ENCODE assay signal across 20 cellular contexts in genomic region chr22:47601666-47602065, GRCh38.
A peak's percentile ranks its signal among the peaks of the same experiment; 100 is the strongest.
DNase-seq lines count a peak whose midpoint lies in the region; ATAC-seq and TF ChIP-seq lines count a peak whose summit lies in the region.
"Had no signal": no experiment of that assay in that cellular context is flagged by ENCODE, and none has a peak within 500 bp of the region (broad histone marks: within the 10 kb centered on the region; RNA-seq: fewer than 3 reads in every experiment).

No MANE protein-coding gene starts in this region.

- H3K9me3 ChIP-seq in endodermal cell (ENCODE audit: control insufficient read depth, low read length) (peaks cover 15% of the 10 kb centered on the region), spleen (peaks cover 0 to 7% (median 0%) of the 10 kb centered on the region in 8 donors)

- TF ChIP-seq CTCF in endodermal cell (conservative IDR thresholded peaks at IDR 0.05), result no peak
- no peak for TF ChIP-seq CTCF in spleen (IDR thresholded peaks at IDR 0.05 in 8 of 11, conservative IDR thresholded peaks at IDR 0.05 in 3 of 11)

- peak; percentile 3 for DNase-seq in activated CD8-positive, alpha-beta memory T cell treated with anti-CD3 and anti-CD28 coated beads, Interleukin-2, amount 50 U/mL, for 48 hours
- no peak for DNase-seq in activated CD8-positive, alpha-beta memory T cell treated with anti-CD3 and anti-CD28 coated beads, Interleukin-2, amount 10 ng/mL, durations not matched to agents 7 days and 5 days
- peak; percentile 9 for DNase-seq in endodermal cell
- DNase-seq in spleen, result peak; percentile 11
- peak; percentile 9 for DNase-seq in ureter (ENCODE audit: low spot score)
- no peak for DNase-seq in cerebellar cortex (ENCODE audit: low spot score)
- no peak for DNase-seq in substantia nigra (lab: John Stamatoyannopoulos, UW)
- DNase-seq: CD4-positive, CD25-positive, alpha-beta regulatory T cell; DMS153; DND-41; NCI-H1048; NCI-H1417; NCI-H1694; NCI-H2029 treated with DMSO at 0.1 percent for 48 hours; NCI-H446 treated with DMSO at 0.1 percent for 48 hours; NCI-H526; NCI-H82; RPMI8226; SHP77 had no signal

- no peak overlapping the region for H3K27ac ChIP-seq in endodermal cell (ENCODE audit: low read depth, low read length)
- H3K27ac ChIP-seq in spleen, result no peak overlapping the region
- H3K27ac ChIP-seq in substantia nigra (ENCODE audit: low read depth, low read length, poor library complexity, severe bottlenecking), result no peak overlapping the region
- H3K27ac ChIP-seq: BLaER1 had no signal

- H3K4me1 ChIP-seq in endodermal cell (ENCODE audit: control insufficient read depth, insufficient read depth, low read length) (no peaks in the 10 kb centered on the region), spleen (no peaks in the 10 kb centered on the region)
- H3K4me1 ChIP-seq: BLaER1 had no signal

- H3K4me1 Mint-ChIP-seq in activated CD8-positive, alpha-beta memory T cell treated with anti-CD3 and anti-CD28 coated beads, Interleukin-2, amount 10 ng/mL, durations not matched to agents 7 days and 5 days, result no peaks in the 10 kb centered on the region
- no peaks in the 10 kb centered on the region for H3K4me1 Mint-ChIP-seq in endodermal cell
- H3K4me1 Mint-ChIP-seq: CD4-positive, CD25-positive, alpha-beta regulatory T cell had no signal

- TF ChIP-seq POLR2A in spleen (IDR thresholded peaks at IDR 0.05), result no peak

- H3K36me3 Mint-ChIP-seq in activated CD8-positive, alpha-beta memory T cell treated with anti-CD3 and anti-CD28 coated beads, Interleukin-2, amount 10 ng/mL, durations not matched to agents 7 days and 5 days, result no peaks in the 10 kb centered on the region
- peaks cover 1% of the 10 kb centered on the region for H3K36me3 Mint-ChIP-seq in endodermal cell (ENCODE audit: low read depth)
- H3K36me3 Mint-ChIP-seq: CD4-positive, CD25-positive, alpha-beta regulatory T cell had no signal

- H3K36me3 ChIP-seq in endodermal cell (ENCODE audit: control insufficient read depth, insufficient read depth, low read length) (no peaks in the 10 kb centered on the region), spleen (no peaks in the 10 kb centered on the region)
- H3K36me3 ChIP-seq: BLaER1 had no signal

- intact Hi-C loops in spleen (cut with DNase I; ENCODE audit: low total_unique reads), result no loop called here

- H3K4me3 Mint-ChIP-seq in activated CD8-positive, alpha-beta memory T cell treated with anti-CD3 and anti-CD28 coated beads, Interleukin-2, amount 10 ng/mL, durations not matched to agents 7 days and 5 days, result no peak overlapping the region
- no peak overlapping the region for H3K4me3 Mint-ChIP-seq in endodermal cell
- H3K4me3 Mint-ChIP-seq: CD4-positive, CD25-positive, alpha-beta regulatory T cell had no signal

- no peak overlapping the region for H3K9ac ChIP-seq in endodermal cell (ENCODE audit: extremely low read depth, low read length, poor library complexity, severe bottlenecking)
- H3K9ac ChIP-seq: BLaER1 had no signal

- H3K9me3 Mint-ChIP-seq in activated CD8-positive, alpha-beta memory T cell treated with anti-CD3 and anti-CD28 coated beads, Interleukin-2, amount 10 ng/mL, durations not matched to agents 7 days and 5 days (ENCODE audit: low read depth), result no peaks in the 10 kb centered on the region
- peaks cover 80% of the 10 kb centered on the region for H3K9me3 Mint-ChIP-seq in endodermal cell

- no peak overlapping the region for H3K4me3 ChIP-seq in endodermal cell (ENCODE audit: low read length)
- no peak overlapping the region for H3K4me3 ChIP-seq in spleen
- H3K4me3 ChIP-seq: BLaER1 had no signal

- WGBS in endodermal cell (ENCODE audit: insufficient coverage in 1 of 2, insufficient read length in 1 of 2), 2 experiments, result 84 to 92% methylated on average over 8 to 10 of the region's 10 CpGs
- WGBS in spleen, 5 donors, result 72 to 79% (median 75%) methylated on average over 10 of the region's 10 CpGs

- H3K27me3 ChIP-seq in endodermal cell (ENCODE audit: control insufficient read depth, insufficient read depth, low read length, poor library complexity, severe bottlenecking) (no peaks in the 10 kb centered on the region), spleen (replicated peaks in 1 of 7) (peaks cover 0 to 39% (median 0%) of the 10 kb centered on the region in 7 donors)
- H3K27me3 ChIP-seq: BLaER1 had no signal

- no peaks in the 10 kb centered on the region for H3K27me3 Mint-ChIP-seq in activated CD8-positive, alpha-beta memory T cell treated with anti-CD3 and anti-CD28 coated beads, Interleukin-2, amount 10 ng/mL, durations not matched to agents 7 days and 5 days
- peaks cover 4% of the 10 kb centered on the region for H3K27me3 Mint-ChIP-seq in endodermal cell (ENCODE audit: insufficient read depth)

- no peak overlapping the region for H3K27ac Mint-ChIP-seq in activated CD8-positive, alpha-beta memory T cell treated with anti-CD3 and anti-CD28 coated beads, Interleukin-2, amount 10 ng/mL, durations not matched to agents 7 days and 5 days
- H3K27ac Mint-ChIP-seq in endodermal cell, result no peak overlapping the region
- H3K27ac Mint-ChIP-seq: CD4-positive, CD25-positive, alpha-beta regulatory T cell had no signal

- no peak for ATAC-seq in activated CD8-positive, alpha-beta memory T cell treated with anti-CD3 and anti-CD28 coated beads, Interleukin-2, amount 10 ng/mL, durations not matched to agents 7 days and 5 days

- CTCF ChIA-PET in activated CD8-positive, alpha-beta memory T cell treated with anti-CD3 and anti-CD28 coated beads, Interleukin-2, amount 10 ng/mL, durations not matched to agents 7 days and 5 days (lab: Charles Lee), result no interaction called here

Comparison
In these comparisons a context has a peak if more than half of its experiments do, and no peak if none do; other contexts are left out.
1. DNase-seq: peak in activated CD8-positive, alpha-beta memory T cell treated with anti-CD3 and anti-CD28 coated beads, Interleukin-2, amount 50 U/mL, for 48 hours (single experiment), endodermal cell (single experiment), spleen (single experiment) and ureter (single experiment); none in activated CD8-positive, alpha-beta memory T cell treated with anti-CD3 and anti-CD28 coated beads, Interleukin-2, amount 10 ng/mL, durations not matched to agents 7 days and 5 days (single experiment), cerebellar cortex (single experiment) and substantia nigra (0 of 49).